In the genomic region with DNA sequence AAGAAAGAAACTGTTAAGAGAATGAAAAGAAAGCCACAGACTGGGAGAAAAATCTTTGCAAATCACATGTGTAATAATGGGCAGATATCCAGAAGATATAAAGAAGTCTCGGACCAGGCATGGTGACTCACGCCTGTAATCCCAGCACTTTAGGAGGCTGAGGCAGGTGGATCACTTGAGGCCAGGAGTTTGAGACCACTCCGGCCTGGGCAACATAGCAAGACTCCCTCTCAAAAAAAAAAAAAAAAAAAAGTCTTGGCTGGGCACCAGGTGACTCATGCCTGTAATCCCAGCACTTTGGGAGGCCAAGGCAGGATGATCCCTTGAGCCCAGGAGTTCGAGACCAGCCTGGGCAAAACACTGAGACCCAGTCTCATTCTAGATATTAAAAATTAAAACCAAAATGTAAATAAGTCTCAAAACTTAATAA, we compare ENCODE assay signal across 1 cellular context.
TF ChIP-seq lines count a peak whose summit lies in the region.

No MANE protein-coding gene starts in this region.

TF ChIP-seq in HEK293, 187 proteins besides CTCF, POLR2A, EP300 and RAD21 (continued from another document):
- TF ChIP-seq WT1 (tag by site-specific recombination; IDR thresholded peaks at IDR 0.05) (peak; percentile 38; the same call in 1 of the 2 replicates), ZNF629 (tag by site-specific recombination; IDR thresholded peaks at IDR 0.05) (peak; percentile 76; the same call in 1 of the 2 replicates), PRDM1 (tag by site-specific recombination; IDR thresholded peaks at IDR 0.05) (peak; percentile 93)
TF ChIP-seq in HEK293: peak in this region for 39; not testable (repeated sequence) for 148.
